Comparison of ENCODE assay signal across 1 cellular context in the genomic region with DNA sequence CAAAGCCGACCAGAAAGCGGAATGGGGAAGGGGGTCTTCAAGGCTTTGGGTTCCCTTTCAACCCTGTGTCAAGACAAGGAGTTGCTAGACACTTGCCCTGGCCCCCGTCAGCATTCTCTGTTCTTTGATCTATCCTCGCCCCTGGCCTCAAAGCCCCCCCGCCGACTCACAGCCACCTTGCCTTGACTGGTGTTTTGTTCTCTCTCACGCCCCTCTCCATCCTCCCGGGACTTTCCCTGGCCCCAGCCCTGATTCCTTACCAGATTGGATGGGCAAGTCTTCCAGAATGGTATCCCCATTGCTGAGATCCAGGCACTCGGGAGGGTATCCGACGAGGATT.
TF ChIP-seq lines count a peak whose summit lies in the region.

No MANE protein-coding gene starts in this region.

TF ChIP-seq in K562, 482 proteins besides CTCF, POLR2A, EP300 and RAD21 (continued from another document and continues in another):
- TF ChIP-seq, protein P1, sequence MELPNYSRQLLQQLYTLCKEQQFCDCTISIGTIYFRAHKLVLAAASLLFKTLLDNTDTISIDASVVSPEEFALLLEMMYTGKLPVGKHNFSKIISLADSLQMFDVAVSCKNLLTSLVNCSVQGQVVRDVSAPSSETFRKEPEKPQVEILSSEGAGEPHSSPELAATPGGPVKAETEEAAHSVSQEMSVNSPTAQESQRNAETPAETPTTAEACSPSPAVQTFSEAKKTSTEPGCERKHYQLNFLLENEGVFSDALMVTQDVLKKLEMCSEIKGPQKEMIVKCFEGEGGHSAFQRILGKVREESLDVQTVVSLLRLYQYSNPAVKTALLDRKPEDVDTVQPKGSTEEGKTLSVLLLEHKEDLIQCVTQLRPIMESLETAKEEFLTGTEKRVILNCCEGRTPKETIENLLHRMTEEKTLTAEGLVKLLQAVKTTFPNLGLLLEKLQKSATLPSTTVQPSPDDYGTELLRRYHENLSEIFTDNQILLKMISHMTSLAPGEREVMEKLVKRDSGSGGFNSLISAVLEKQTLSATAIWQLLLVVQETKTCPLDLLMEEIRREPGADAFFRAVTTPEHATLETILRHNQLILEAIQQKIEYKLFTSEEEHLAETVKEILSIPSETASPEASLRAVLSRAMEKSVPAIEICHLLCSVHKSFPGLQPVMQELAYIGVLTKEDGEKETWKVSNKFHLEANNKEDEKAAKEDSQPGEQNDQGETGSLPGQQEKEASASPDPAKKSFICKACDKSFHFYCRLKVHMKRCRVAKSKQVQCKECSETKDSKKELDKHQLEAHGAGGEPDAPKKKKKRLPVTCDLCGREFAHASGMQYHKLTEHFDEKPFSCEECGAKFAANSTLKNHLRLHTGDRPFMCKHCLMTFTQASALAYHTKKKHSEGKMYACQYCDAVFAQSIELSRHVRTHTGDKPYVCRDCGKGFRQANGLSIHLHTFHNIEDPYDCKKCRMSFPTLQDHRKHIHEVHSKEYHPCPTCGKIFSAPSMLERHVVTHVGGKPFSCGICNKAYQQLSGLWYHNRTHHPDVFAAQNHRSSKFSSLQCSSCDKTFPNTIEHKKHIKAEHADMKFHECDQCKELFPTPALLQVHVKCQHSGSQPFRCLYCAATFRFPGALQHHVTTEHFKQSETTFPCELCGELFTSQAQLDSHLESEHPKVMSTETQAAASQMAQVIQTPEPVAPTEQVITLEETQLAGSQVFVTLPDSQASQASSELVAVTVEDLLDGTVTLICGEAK (IDR thresholded peaks at IDR 0.05): no peak
- TF ChIP-seq, protein P1 (CRISPR knock-in tag; IDR thresholded peaks at IDR 0.05): no peak
- TF ChIP-seq NCOA4 (IDR thresholded peaks at IDR 0.05; ENCODE audit: partially characterized antibody) (no peak), ZNF384 (IDR thresholded peaks at IDR 0.05; ENCODE audit: low read depth, low read length) (no peak), ZBTB7A (IDR thresholded peaks at IDR 0.05; ENCODE audit: borderline replicate concordance, control insufficient read depth, low read depth, low read length) (peak; percentile 50; the same call in 1 of the 2 replicates), EP400 (IDR thresholded peaks at IDR 0.05) (no peak), ZFP36 (IDR thresholded peaks at IDR 0.05; ENCODE audit: low read depth, low read length, partially characterized antibody) (no peak), PCBP1 (IDR thresholded peaks at IDR 0.05; ENCODE audit: low read depth, low read length, poor library complexity, severe bottlenecking) (no peak), RUNX1 (IDR thresholded peaks at IDR 0.05; ENCODE audit: low read depth) (no peak), BACH1 (tag; IDR thresholded peaks at IDR 0.05) (no peak), ZNF696 (CRISPR knock-in tag; conservative IDR thresholded peaks at IDR 0.05) (no peak), SRSF1 (IDR thresholded peaks at IDR 0.05; ENCODE audit: low read depth, low read length) (no peak), ZNF436 (CRISPR knock-in tag; IDR thresholded peaks at IDR 0.05) (no peak), TCF3 (CRISPR knock-in tag; IDR thresholded peaks at IDR 0.05) (no peak; the same call in 1 of the 2 replicates), TSC22D4 (tag; IDR thresholded peaks at IDR 0.05) (0 out of 2 replicates have a peak, but pooled peaks have one; percentile 40), BRD4 (IDR thresholded peaks at IDR 0.05) (peak; percentile 40; the same call in 1 of the 2 replicates)
- TF ChIP-seq, protein P2, sequence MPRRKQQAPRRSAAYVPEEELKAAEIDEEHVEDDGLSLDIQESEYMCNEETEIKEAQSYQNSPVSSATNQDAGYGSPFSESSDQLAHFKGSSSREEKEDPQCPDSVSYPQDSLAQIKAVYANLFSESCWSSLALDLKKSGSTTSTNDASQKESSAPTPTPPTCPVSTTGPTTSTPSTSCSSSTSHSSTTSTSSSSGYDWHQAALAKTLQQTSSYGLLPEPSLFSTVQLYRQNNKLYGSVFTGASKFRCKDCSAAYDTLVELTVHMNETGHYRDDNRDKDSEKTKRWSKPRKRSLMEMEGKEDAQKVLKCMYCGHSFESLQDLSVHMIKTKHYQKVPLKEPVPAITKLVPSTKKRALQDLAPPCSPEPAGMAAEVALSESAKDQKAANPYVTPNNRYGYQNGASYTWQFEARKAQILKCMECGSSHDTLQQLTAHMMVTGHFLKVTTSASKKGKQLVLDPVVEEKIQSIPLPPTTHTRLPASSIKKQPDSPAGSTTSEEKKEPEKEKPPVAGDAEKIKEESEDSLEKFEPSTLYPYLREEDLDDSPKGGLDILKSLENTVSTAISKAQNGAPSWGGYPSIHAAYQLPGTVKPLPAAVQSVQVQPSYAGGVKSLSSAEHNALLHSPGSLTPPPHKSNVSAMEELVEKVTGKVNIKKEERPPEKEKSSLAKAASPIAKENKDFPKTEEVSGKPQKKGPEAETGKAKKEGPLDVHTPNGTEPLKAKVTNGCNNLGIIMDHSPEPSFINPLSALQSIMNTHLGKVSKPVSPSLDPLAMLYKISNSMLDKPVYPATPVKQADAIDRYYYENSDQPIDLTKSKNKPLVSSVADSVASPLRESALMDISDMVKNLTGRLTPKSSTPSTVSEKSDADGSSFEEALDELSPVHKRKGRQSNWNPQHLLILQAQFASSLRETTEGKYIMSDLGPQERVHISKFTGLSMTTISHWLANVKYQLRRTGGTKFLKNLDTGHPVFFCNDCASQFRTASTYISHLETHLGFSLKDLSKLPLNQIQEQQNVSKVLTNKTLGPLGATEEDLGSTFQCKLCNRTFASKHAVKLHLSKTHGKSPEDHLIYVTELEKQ (CRISPR knock-in tag; IDR thresholded peaks at IDR 0.05): no peak
- TF ChIP-seq, protein P3, sequence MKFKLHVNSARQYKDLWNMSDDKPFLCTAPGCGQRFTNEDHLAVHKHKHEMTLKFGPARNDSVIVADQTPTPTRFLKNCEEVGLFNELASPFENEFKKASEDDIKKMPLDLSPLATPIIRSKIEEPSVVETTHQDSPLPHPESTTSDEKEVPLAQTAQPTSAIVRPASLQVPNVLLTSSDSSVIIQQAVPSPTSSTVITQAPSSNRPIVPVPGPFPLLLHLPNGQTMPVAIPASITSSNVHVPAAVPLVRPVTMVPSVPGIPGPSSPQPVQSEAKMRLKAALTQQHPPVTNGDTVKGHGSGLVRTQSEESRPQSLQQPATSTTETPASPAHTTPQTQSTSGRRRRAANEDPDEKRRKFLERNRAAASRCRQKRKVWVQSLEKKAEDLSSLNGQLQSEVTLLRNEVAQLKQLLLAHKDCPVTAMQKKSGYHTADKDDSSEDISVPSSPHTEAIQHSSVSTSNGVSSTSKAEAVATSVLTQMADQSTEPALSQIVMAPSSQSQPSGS (CRISPR knock-in tag; IDR thresholded peaks at IDR 0.05): no peak
- TF ChIP-seq, protein P4, sequence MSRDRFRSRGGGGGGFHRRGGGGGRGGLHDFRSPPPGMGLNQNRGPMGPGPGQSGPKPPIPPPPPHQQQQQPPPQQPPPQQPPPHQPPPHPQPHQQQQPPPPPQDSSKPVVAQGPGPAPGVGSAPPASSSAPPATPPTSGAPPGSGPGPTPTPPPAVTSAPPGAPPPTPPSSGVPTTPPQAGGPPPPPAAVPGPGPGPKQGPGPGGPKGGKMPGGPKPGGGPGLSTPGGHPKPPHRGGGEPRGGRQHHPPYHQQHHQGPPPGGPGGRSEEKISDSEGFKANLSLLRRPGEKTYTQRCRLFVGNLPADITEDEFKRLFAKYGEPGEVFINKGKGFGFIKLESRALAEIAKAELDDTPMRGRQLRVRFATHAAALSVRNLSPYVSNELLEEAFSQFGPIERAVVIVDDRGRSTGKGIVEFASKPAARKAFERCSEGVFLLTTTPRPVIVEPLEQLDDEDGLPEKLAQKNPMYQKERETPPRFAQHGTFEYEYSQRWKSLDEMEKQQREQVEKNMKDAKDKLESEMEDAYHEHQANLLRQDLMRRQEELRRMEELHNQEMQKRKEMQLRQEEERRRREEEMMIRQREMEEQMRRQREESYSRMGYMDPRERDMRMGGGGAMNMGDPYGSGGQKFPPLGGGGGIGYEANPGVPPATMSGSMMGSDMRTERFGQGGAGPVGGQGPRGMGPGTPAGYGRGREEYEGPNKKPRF (IDR thresholded peaks at IDR 0.05; ENCODE audit: low read depth, low read length): no peak
- TF ChIP-seq, protein P5, sequence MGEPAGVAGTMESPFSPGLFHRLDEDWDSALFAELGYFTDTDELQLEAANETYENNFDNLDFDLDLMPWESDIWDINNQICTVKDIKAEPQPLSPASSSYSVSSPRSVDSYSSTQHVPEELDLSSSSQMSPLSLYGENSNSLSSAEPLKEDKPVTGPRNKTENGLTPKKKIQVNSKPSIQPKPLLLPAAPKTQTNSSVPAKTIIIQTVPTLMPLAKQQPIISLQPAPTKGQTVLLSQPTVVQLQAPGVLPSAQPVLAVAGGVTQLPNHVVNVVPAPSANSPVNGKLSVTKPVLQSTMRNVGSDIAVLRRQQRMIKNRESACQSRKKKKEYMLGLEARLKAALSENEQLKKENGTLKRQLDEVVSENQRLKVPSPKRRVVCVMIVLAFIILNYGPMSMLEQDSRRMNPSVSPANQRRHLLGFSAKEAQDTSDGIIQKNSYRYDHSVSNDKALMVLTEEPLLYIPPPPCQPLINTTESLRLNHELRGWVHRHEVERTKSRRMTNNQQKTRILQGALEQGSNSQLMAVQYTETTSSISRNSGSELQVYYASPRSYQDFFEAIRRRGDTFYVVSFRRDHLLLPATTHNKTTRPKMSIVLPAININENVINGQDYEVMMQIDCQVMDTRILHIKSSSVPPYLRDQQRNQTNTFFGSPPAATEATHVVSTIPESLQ (CRISPR knock-in tag; IDR thresholded peaks at IDR 0.05): 0 out of 2 replicates have a peak, but pooled peaks have one; percentile 12
- TF ChIP-seq, protein P6, sequence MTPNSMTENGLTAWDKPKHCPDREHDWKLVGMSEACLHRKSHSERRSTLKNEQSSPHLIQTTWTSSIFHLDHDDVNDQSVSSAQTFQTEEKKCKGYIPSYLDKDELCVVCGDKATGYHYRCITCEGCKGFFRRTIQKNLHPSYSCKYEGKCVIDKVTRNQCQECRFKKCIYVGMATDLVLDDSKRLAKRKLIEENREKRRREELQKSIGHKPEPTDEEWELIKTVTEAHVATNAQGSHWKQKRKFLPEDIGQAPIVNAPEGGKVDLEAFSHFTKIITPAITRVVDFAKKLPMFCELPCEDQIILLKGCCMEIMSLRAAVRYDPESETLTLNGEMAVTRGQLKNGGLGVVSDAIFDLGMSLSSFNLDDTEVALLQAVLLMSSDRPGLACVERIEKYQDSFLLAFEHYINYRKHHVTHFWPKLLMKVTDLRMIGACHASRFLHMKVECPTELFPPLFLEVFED (CRISPR knock-in tag; conservative IDR thresholded peaks at IDR 0.05): no peak
- TF ChIP-seq, protein P7, sequence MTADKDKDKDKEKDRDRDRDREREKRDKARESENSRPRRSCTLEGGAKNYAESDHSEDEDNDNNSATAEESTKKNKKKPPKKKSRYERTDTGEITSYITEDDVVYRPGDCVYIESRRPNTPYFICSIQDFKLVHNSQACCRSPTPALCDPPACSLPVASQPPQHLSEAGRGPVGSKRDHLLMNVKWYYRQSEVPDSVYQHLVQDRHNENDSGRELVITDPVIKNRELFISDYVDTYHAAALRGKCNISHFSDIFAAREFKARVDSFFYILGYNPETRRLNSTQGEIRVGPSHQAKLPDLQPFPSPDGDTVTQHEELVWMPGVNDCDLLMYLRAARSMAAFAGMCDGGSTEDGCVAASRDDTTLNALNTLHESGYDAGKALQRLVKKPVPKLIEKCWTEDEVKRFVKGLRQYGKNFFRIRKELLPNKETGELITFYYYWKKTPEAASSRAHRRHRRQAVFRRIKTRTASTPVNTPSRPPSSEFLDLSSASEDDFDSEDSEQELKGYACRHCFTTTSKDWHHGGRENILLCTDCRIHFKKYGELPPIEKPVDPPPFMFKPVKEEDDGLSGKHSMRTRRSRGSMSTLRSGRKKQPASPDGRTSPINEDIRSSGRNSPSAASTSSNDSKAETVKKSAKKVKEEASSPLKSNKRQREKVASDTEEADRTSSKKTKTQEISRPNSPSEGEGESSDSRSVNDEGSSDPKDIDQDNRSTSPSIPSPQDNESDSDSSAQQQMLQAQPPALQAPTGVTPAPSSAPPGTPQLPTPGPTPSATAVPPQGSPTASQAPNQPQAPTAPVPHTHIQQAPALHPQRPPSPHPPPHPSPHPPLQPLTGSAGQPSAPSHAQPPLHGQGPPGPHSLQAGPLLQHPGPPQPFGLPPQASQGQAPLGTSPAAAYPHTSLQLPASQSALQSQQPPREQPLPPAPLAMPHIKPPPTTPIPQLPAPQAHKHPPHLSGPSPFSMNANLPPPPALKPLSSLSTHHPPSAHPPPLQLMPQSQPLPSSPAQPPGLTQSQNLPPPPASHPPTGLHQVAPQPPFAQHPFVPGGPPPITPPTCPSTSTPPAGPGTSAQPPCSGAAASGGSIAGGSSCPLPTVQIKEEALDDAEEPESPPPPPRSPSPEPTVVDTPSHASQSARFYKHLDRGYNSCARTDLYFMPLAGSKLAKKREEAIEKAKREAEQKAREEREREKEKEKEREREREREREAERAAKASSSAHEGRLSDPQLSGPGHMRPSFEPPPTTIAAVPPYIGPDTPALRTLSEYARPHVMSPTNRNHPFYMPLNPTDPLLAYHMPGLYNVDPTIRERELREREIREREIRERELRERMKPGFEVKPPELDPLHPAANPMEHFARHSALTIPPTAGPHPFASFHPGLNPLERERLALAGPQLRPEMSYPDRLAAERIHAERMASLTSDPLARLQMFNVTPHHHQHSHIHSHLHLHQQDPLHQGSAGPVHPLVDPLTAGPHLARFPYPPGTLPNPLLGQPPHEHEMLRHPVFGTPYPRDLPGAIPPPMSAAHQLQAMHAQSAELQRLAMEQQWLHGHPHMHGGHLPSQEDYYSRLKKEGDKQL (CRISPR knock-in tag; IDR thresholded peaks at IDR 0.05; ENCODE audit: borderline replicate concordance): no peak
- TF ChIP-seq, protein P8, sequence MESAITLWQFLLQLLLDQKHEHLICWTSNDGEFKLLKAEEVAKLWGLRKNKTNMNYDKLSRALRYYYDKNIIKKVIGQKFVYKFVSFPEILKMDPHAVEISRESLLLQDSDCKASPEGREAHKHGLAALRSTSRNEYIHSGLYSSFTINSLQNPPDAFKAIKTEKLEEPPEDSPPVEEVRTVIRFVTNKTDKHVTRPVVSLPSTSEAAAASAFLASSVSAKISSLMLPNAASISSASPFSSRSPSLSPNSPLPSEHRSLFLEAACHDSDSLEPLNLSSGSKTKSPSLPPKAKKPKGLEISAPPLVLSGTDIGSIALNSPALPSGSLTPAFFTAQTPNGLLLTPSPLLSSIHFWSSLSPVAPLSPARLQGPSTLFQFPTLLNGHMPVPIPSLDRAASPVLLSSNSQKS (CRISPR knock-in tag; IDR thresholded peaks at IDR 0.05): no peak
